Comparison of ENCODE assay signal across 1 cellular context in the genomic region with DNA sequence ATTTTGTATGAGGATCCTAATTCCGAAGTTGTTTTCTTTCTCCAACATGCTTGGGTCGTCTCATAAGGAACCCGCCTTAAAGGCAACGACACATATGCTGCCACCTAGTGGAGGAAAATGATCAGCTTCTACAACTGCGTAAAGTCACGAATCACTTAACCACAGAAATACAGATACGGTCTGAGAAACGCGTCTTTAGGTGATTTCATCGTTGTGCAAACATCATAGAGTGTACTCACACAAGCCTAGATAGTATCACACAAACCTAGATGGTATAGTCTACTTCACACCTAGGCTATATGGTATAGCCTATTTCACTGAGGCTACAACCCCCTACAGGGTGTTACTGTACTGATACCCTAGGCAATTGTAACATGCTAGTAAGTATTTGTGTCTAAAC.
TF ChIP-seq lines count a peak whose summit lies in the region.

No MANE protein-coding gene starts in this region.

TF ChIP-seq in K562, 482 proteins besides CTCF, POLR2A, EP300 and RAD21 (continued from another document):
- TF ChIP-seq HIVEP1 (CRISPR knock-in tag; IDR thresholded peaks at IDR 0.05) (no peak), CTCFL (IDR thresholded peaks at IDR 0.05; ENCODE audit: borderline replicate concordance, insufficient read depth, low read depth, low read length, poor library complexity, severe bottlenecking) (peak; percentile 27), PRMT5 (CRISPR knock-in tag; IDR thresholded peaks at IDR 0.05) (no peak), ESRRA (IDR thresholded peaks at IDR 0.05; ENCODE audit: borderline replicate concordance, low read depth) (peak; percentile 82; the same call in 1 of the 2 replicates), MAFK (IDR thresholded peaks at IDR 0.05; ENCODE audit: low read length) (no peak), CHD4 (IDR thresholded peaks at IDR 0.05; ENCODE audit: insufficient read depth, insufficient replicate concordance, low read depth, low read length, poor library complexity, severe bottlenecking) (no peak), ZNF57 (CRISPR knock-in tag; IDR thresholded peaks at IDR 0.05) (no peak), ZNF436 (CRISPR knock-in tag; IDR thresholded peaks at IDR 0.05) (no peak), SMARCE1 (IDR thresholded peaks at IDR 0.05) (peak; percentile 68; the same call in 1 of the 2 replicates), CTBP1 (IDR thresholded peaks at IDR 0.05; ENCODE audit: borderline replicate concordance) (peak; percentile 55; the same call in 1 of the 2 replicates), ASH1L (IDR thresholded peaks at IDR 0.05; ENCODE audit: borderline replicate concordance, low read depth, partially characterized antibody) (no peak), BRF2 (IDR thresholded peaks at IDR 0.05; ENCODE audit: borderline replicate concordance, insufficient read depth, insufficient read length) (no peak), BRCA1 (IDR thresholded peaks at IDR 0.05) (no peak), BRCA1 (CRISPR knock-in tag; IDR thresholded peaks at IDR 0.05) (no peak), ZNF124 (CRISPR knock-in tag; IDR thresholded peaks at IDR 0.05) (no peak), FOSL1 (tag; conservative IDR thresholded peaks at IDR 0.05) (peak; percentile 55), MLLT1 (IDR thresholded peaks at IDR 0.05) (peak in 1 of 2 experiments; percentile 71; a peak in 1 of 4 replicates), GABPB1 (CRISPR knock-in tag; IDR thresholded peaks at IDR 0.05) (no peak), FOXA1 (IDR thresholded peaks at IDR 0.05; ENCODE audit: borderline replicate concordance) (peak; percentile 65; the same call in 1 of the 2 replicates), LEF1 (IDR thresholded peaks at IDR 0.05) (no peak; the same call in 1 of the 2 replicates), NCOA1 (IDR thresholded peaks at IDR 0.05; ENCODE audit: low read depth) (no peak), SAFB2 (IDR thresholded peaks at IDR 0.05; ENCODE audit: borderline replicate concordance, low read depth, low read length, severe bottlenecking) (no peak), TAF9B (IDR thresholded peaks at IDR 0.05; ENCODE audit: partially characterized antibody) (no peak), JUN (IDR thresholded peaks at IDR 0.05; ENCODE audit: borderline replicate concordance, low read depth, low read length) (0 out of 2 replicates have a peak, but pooled peaks have one; percentile 37), JUN (CRISPR knock-in tag; IDR thresholded peaks at IDR 0.05; ENCODE audit: borderline replicate concordance) (no peak), FOXK2 (conservative IDR thresholded peaks at IDR 0.05 in 1 of 2, IDR thresholded peaks at IDR 0.05 in 1 of 2; ENCODE audit: low read depth in 2 of 2) (no peak; a peak in 2 of 4 replicates), TCF3 (CRISPR knock-in tag; IDR thresholded peaks at IDR 0.05) (no peak), SMC3 (conservative IDR thresholded peaks at IDR 0.05; ENCODE audit: insufficient read depth, low read depth, low read length) (peak; percentile 61; the same call in 1 of the 2 replicates), HNRNPH1 (optimal IDR thresholded peaks at IDR 0.05; ENCODE audit: low read depth, low read length) (no peak), PKNOX1 (IDR thresholded peaks at IDR 0.05) (no peak), ARID2 (IDR thresholded peaks at IDR 0.05) (no peak), SNAPC5 (CRISPR knock-in tag; IDR thresholded peaks at IDR 0.05) (no peak), ZFP36 (IDR thresholded peaks at IDR 0.05; ENCODE audit: low read depth, low read length, partially characterized antibody) (no peak), ZNF785 (CRISPR knock-in tag; IDR thresholded peaks at IDR 0.05) (no peak), MAZ (CRISPR knock-in tag; conservative IDR thresholded peaks at IDR 0.05 in 1 of 2, IDR thresholded peaks at IDR 0.05 in 1 of 2) (0 out of 4 replicates have a peak, but pooled peaks of 1 of the 2 experiments have one; percentile 24), HDAC1 (IDR thresholded peaks at IDR 0.05) (no peak), ZKSCAN8 (CRISPR knock-in tag; IDR thresholded peaks at IDR 0.05) (no peak), ZFPM2 (CRISPR knock-in tag; IDR thresholded peaks at IDR 0.05) (no peak), RFX1 (IDR thresholded peaks at IDR 0.05) (no peak), XRCC5 (IDR thresholded peaks at IDR 0.05; ENCODE audit: low read depth, low read length) (no peak), SRSF9 (IDR thresholded peaks at IDR 0.05; ENCODE audit: borderline replicate concordance, low read depth, low read length) (no peak), MTA1 (IDR thresholded peaks at IDR 0.05; ENCODE audit: borderline replicate concordance) (0 out of 2 replicates have a peak, but pooled peaks have one; percentile 41), CC2D1A (IDR thresholded peaks at IDR 0.05) (no peak), ZC3H4 (CRISPR knock-in tag; IDR thresholded peaks at IDR 0.05; ENCODE audit: borderline replicate concordance) (no peak), HCFC1 (IDR thresholded peaks at IDR 0.05; ENCODE audit: low read depth, low read length) (no peak), JUND (IDR thresholded peaks at IDR 0.05; ENCODE audit: borderline replicate concordance, low read depth, low read length) (peak; percentile 71), JUND (tag; IDR thresholded peaks at IDR 0.05; ENCODE audit: borderline replicate concordance, low read depth, low read length) (peak; percentile 80), MAFG (tag; conservative IDR thresholded peaks at IDR 0.05) (no peak), DLX4 (CRISPR knock-in tag; IDR thresholded peaks at IDR 0.05) (no peak), MTA2 (IDR thresholded peaks at IDR 0.05; ENCODE audit: low read depth) (no peak), WHSC1 (IDR thresholded peaks at IDR 0.05; ENCODE audit: low read length) (no peak), TARDBP (IDR thresholded peaks at IDR 0.05) (no peak), ZNF165 (CRISPR knock-in tag; IDR thresholded peaks at IDR 0.05; ENCODE audit: borderline replicate concordance) (no peak)
- TF ChIP-seq, protein P1, sequence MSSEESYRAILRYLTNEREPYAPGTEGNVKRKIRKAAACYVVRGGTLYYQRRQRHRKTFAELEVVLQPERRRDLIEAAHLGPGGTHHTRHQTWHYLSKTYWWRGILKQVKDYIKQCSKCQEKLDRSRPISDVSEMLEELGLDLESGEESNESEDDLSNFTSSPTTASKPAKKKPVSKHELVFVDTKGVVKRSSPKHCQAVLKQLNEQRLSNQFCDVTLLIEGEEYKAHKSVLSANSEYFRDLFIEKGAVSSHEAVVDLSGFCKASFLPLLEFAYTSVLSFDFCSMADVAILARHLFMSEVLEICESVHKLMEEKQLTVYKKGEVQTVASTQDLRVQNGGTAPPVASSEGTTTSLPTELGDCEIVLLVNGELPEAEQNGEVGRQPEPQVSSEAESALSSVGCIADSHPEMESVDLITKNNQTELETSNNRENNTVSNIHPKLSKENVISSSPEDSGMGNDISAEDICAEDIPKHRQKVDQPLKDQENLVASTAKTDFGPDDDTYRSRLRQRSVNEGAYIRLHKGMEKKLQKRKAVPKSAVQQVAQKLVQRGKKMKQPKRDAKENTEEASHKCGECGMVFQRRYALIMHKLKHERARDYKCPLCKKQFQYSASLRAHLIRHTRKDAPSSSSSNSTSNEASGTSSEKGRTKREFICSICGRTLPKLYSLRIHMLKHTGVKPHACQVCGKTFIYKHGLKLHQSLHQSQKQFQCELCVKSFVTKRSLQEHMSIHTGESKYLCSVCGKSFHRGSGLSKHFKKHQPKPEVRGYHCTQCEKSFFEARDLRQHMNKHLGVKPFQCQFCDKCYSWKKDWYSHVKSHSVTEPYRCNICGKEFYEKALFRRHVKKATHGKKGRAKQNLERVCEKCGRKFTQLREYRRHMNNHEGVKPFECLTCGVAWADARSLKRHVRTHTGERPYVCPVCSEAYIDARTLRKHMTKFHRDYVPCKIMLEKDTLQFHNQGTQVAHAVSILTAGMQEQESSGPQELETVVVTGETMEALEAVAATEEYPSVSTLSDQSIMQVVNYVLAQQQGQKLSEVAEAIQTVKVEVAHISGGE (CRISPR knock-in tag; IDR thresholded peaks at IDR 0.05): no peak
- TF ChIP-seq, protein P2, sequence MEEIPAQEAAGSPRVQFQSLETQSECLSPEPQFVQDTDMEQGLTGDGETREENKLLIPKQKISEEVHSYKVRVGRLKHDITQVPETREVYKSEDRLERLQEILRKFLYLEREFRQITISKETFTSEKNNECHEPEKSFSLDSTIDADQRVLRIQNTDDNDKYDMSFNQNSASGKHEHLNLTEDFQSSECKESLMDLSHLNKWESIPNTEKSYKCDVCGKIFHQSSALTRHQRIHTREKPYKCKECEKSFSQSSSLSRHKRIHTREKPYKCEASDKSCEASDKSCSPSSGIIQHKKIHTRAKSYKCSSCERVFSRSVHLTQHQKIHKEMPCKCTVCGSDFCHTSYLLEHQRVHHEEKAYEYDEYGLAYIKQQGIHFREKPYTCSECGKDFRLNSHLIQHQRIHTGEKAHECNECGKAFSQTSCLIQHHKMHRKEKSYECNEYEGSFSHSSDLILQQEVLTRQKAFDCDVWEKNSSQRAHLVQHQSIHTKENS (CRISPR knock-in tag; IDR thresholded peaks at IDR 0.05): no peak
- TF ChIP-seq, protein P3, sequence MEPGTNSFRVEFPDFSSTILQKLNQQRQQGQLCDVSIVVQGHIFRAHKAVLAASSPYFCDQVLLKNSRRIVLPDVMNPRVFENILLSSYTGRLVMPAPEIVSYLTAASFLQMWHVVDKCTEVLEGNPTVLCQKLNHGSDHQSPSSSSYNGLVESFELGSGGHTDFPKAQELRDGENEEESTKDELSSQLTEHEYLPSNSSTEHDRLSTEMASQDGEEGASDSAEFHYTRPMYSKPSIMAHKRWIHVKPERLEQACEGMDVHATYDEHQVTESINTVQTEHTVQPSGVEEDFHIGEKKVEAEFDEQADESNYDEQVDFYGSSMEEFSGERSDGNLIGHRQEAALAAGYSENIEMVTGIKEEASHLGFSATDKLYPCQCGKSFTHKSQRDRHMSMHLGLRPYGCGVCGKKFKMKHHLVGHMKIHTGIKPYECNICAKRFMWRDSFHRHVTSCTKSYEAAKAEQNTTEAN (CRISPR knock-in tag; IDR thresholded peaks at IDR 0.05): no peak
- TF ChIP-seq, protein P4, sequence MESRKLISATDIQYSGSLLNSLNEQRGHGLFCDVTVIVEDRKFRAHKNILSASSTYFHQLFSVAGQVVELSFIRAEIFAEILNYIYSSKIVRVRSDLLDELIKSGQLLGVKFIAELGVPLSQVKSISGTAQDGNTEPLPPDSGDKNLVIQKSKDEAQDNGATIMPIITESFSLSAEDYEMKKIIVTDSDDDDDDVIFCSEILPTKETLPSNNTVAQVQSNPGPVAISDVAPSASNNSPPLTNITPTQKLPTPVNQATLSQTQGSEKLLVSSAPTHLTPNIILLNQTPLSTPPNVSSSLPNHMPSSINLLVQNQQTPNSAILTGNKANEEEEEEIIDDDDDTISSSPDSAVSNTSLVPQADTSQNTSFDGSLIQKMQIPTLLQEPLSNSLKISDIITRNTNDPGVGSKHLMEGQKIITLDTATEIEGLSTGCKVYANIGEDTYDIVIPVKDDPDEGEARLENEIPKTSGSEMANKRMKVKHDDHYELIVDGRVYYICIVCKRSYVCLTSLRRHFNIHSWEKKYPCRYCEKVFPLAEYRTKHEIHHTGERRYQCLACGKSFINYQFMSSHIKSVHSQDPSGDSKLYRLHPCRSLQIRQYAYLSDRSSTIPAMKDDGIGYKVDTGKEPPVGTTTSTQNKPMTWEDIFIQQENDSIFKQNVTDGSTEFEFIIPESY (CRISPR knock-in tag; IDR thresholded peaks at IDR 0.05): no peak
